ENCODE assay signal across 1 cellular context in genomic region chr2:170878505-170878904, GRCh38.
TF ChIP-seq lines count a peak whose summit lies in the region.

No MANE protein-coding gene starts in this region.

TF ChIP-seq in HepG2, 621 proteins besides CTCF, POLR2A, EP300 and RAD21 (continued from another document):
- TF ChIP-seq, protein P1, sequence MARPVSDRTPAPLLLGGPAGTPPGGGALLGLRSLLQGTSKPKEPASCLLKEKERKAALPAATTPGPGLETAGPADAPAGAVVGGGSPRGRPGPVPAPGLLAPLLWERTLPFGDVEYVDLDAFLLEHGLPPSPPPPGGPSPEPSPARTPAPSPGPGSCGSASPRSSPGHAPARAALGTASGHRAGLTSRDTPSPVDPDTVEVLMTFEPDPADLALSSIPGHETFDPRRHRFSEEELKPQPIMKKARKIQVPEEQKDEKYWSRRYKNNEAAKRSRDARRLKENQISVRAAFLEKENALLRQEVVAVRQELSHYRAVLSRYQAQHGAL (CRISPR knock-in tag; IDR thresholded peaks at IDR 0.05; ENCODE audit: not compliant biosample characterization) = no peak
- TF ChIP-seq FUBP1 (CRISPR knock-in tag; IDR thresholded peaks at IDR 0.05; ENCODE audit: borderline replicate concordance) = no peak
- TF ChIP-seq MXI1 (IDR thresholded peaks at IDR 0.05; ENCODE audit: borderline replicate concordance, low read depth, low read length) = no peak
- no peak for TF ChIP-seq XRCC5 (optimal IDR thresholded peaks at IDR 0.05; ENCODE audit: low read length)
- TF ChIP-seq, protein P2, sequence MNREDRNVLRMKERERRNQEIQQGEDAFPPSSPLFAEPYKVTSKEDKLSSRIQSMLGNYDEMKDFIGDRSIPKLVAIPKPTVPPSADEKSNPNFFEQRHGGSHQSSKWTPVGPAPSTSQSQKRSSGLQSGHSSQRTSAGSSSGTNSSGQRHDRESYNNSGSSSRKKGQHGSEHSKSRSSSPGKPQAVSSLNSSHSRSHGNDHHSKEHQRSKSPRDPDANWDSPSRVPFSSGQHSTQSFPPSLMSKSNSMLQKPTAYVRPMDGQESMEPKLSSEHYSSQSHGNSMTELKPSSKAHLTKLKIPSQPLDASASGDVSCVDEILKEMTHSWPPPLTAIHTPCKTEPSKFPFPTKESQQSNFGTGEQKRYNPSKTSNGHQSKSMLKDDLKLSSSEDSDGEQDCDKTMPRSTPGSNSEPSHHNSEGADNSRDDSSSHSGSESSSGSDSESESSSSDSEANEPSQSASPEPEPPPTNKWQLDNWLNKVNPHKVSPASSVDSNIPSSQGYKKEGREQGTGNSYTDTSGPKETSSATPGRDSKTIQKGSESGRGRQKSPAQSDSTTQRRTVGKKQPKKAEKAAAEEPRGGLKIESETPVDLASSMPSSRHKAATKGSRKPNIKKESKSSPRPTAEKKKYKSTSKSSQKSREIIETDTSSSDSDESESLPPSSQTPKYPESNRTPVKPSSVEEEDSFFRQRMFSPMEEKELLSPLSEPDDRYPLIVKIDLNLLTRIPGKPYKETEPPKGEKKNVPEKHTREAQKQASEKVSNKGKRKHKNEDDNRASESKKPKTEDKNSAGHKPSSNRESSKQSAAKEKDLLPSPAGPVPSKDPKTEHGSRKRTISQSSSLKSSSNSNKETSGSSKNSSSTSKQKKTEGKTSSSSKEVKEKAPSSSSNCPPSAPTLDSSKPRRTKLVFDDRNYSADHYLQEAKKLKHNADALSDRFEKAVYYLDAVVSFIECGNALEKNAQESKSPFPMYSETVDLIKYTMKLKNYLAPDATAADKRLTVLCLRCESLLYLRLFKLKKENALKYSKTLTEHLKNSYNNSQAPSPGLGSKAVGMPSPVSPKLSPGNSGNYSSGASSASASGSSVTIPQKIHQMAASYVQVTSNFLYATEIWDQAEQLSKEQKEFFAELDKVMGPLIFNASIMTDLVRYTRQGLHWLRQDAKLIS (CRISPR knock-in tag; IDR thresholded peaks at IDR 0.05) = no peak
- no peak for TF ChIP-seq ZNF691 (CRISPR knock-in tag; IDR thresholded peaks at IDR 0.05; ENCODE audit: borderline replicate concordance, low read depth)
- no peak for TF ChIP-seq HOXA3 (CRISPR knock-in tag; IDR thresholded peaks at IDR 0.05)
- TF ChIP-seq ZNF317 (CRISPR knock-in tag; IDR thresholded peaks at IDR 0.05) = no peak
- no peak for TF ChIP-seq MXD4 (CRISPR knock-in tag; IDR thresholded peaks at IDR 0.05)
